26 cellular contexts compared by ENCODE assay signal in genomic region chr4:42464550-42465124, GRCh38.
"Had no signal": no experiment of that assay in that cellular context is flagged by ENCODE, and none has a peak within 500 bp of the region (broad histone marks: within the 10 kb centered on the region; RNA-seq: fewer than 3 reads in every experiment).

No MANE protein-coding gene starts in this region.

- H3K27ac Mint-ChIP-seq: activated CD4-positive, alpha-beta memory T cell treated with anti-CD3 and anti-CD28 coated beads for 36 hours; activated CD4-positive, alpha-beta T cell treated with anti-CD3 and anti-CD28 coated beads, Interleukin-2, amount 10 ng/mL, durations not matched to agents 24 days and 14 days; activated naive CD8-positive, alpha-beta T cell; immature natural killer cell; natural killer cell treated with Interleukin-12 subunit alpha and Interleukin-12 subunit beta and Interleukin-15 and Interleukin-18, amount 100 ng/mL, for 72 hours; stimulated activated naive CD8-positive, alpha-beta T cell treated with anti-CD3 and anti-CD28 coated beads, Interleukin-15, Interleukin-2, amounts not matched to agents 100 ng/mL and 50 ng/mL, for 24 hours; T-helper 1 cell treated with Interleukin-12 subunit alpha and Interleukin-12 subunit beta and Interleukin-4 antibody, amounts not matched to agents 30 μg/mL and 1 μg/mL, for 36 hours; type B pancreatic cell had no signal

- DNase-seq: activated CD4-positive, alpha-beta memory T cell treated with anti-CD3 and anti-CD28 coated beads for 36 hours; activated CD4-positive, alpha-beta T cell treated with anti-CD3 and anti-CD28 coated beads, Interleukin-2, amount 10 ng/mL, durations not matched to agents 24 days and 14 days; activated CD4-positive, CD25-positive, alpha-beta regulatory T cell treated with anti-CD3 and anti-CD28 coated beads, Interleukin-2, amount 50 U/mL, for 72 hours; activated naive CD4-positive, alpha-beta T cell treated with Interleukin-2 at 50 U/mL for 16 hours; activated T-cell treated with anti-CD3 and anti-CD28 coated beads, Interleukin-2, amount 50 U/mL, for 48 hours; central memory CD4-positive, alpha-beta T cell; foreskin keratinocyte; heart left ventricle; hypothalamus; immature natural killer cell; left ventricle myocardium inferior; mucosa of descending colon; right lobe of liver; stimulated activated CD4-positive, alpha-beta T cell treated with anti-CD3 and anti-CD28 coated beads, Interleukin-4, amount 100 ng/mL, for 1 hour; SW 1271; T-helper 9 cell; uterus; WERI-Rb-1 had no signal

- H3K27me3 ChIP-seq: ascending aorta, foreskin keratinocyte, heart left ventricle, right lobe of liver, uterus had no signal

- H3K9me3 Mint-ChIP-seq: immature natural killer cell; natural killer cell treated with Interleukin-12 subunit alpha and Interleukin-12 subunit beta and Interleukin-15 and Interleukin-18, amount 100 ng/mL, for 72 hours; stimulated activated naive CD8-positive, alpha-beta T cell treated with anti-CD3 and anti-CD28 coated beads, Interleukin-15, Interleukin-2, amounts not matched to agents 100 ng/mL and 50 ng/mL, for 24 hours had no signal

- H3K9me3 ChIP-seq: ascending aorta, mucosa of descending colon, right lobe of liver, thoracic aorta, uterus had no signal

- ATAC-seq: foreskin keratinocyte; heart left ventricle; mucosa of descending colon; natural killer cell treated with Interleukin-12 subunit alpha and Interleukin-12 subunit beta and Interleukin-15 and Interleukin-18, amount 100 ng/mL, for 72 hours; right lobe of liver had no signal

- H3K27ac ChIP-seq: ascending aorta, foreskin keratinocyte, heart left ventricle, left ventricle myocardium inferior, right lobe of liver, thoracic aorta, uterus, WERI-Rb-1 had no signal

- H3K4me1 ChIP-seq: ascending aorta, foreskin keratinocyte, heart left ventricle, left ventricle myocardium inferior, right lobe of liver, uterus had no signal

- H3K27me3 Mint-ChIP-seq: activated CD4-positive, alpha-beta memory T cell treated with anti-CD3 and anti-CD28 coated beads for 36 hours; activated CD4-positive, alpha-beta T cell treated with anti-CD3 and anti-CD28 coated beads, Interleukin-2, amount 10 ng/mL, durations not matched to agents 24 days and 14 days; activated naive CD8-positive, alpha-beta T cell; natural killer cell treated with Interleukin-12 subunit alpha and Interleukin-12 subunit beta and Interleukin-15 and Interleukin-18, amount 100 ng/mL, for 72 hours; stimulated activated naive CD8-positive, alpha-beta T cell treated with anti-CD3 and anti-CD28 coated beads, Interleukin-15, Interleukin-2, amounts not matched to agents 100 ng/mL and 50 ng/mL, for 24 hours; type B pancreatic cell had no signal

- H3K4me3 Mint-ChIP-seq: activated CD4-positive, alpha-beta memory T cell treated with anti-CD3 and anti-CD28 coated beads for 36 hours; activated CD4-positive, alpha-beta T cell treated with anti-CD3 and anti-CD28 coated beads, Interleukin-2, amount 10 ng/mL, durations not matched to agents 24 days and 14 days; activated naive CD8-positive, alpha-beta T cell; immature natural killer cell; natural killer cell treated with Interleukin-12 subunit alpha and Interleukin-12 subunit beta and Interleukin-15 and Interleukin-18, amount 100 ng/mL, for 72 hours; stimulated activated naive CD8-positive, alpha-beta T cell treated with anti-CD3 and anti-CD28 coated beads, Interleukin-15, Interleukin-2, amounts not matched to agents 100 ng/mL and 50 ng/mL, for 24 hours; T-helper 1 cell treated with Interleukin-12 subunit alpha and Interleukin-12 subunit beta and Interleukin-4 antibody, amounts not matched to agents 30 μg/mL and 1 μg/mL, for 36 hours; type B pancreatic cell had no signal

- H3K36me3 ChIP-seq: right lobe of liver, thoracic aorta, uterus had no signal

- H3K4me3 ChIP-seq: ascending aorta, heart left ventricle, left ventricle myocardium inferior, lung, mucosa of descending colon, right lobe of liver, thoracic aorta, uterus had no signal
